8 cellular contexts compared by ENCODE assay signal in genomic region chr6:26224547-26224912, GRCh38.
DNase-seq lines count a peak whose midpoint lies in the region; ATAC-seq, FAIRE-seq and TF ChIP-seq lines count a peak whose summit lies in the region.

No MANE protein-coding gene starts in this region.

- H3K4me3 ChIP-seq in DOHH2 (ENCODE audit: low read length) (peak overlapping the region; percentile 71), adrenal gland (peak overlapping the region in 2 of 4 donors; percentile 63 to 66), iPS-15b (ENCODE audit: low read depth, low read length) (peak overlapping the region; percentile 61), skin epidermis (peak overlapping the region; percentile 31 to 56 (median 40))

- H3K9ac ChIP-seq in iPS-15b (ENCODE audit: low read depth, low read length): peak overlapping the region; percentile 89

- no peaks in the 10 kb centered on the region for H4K20me1 ChIP-seq in DOHH2 (ENCODE audit: control insufficient read depth, insufficient read depth, low read depth, low read length)

- peaks cover 17% of the 10 kb centered on the region for H3K79me2 ChIP-seq in DOHH2 (ENCODE audit: control insufficient read depth, low read length)

- H3K9me2 ChIP-seq in DOHH2 (replicated peaks; ENCODE audit: control insufficient read depth, low read length): no peaks in the 10 kb centered on the region

- no peak for DNase-seq in adrenal gland
- DNase-seq in GOT3 (lab: John Stamatoyannopoulos, UW): no peak
- DNase-seq in GM12892 (ENCODE audit: insufficient read length): no peak
- DNase-seq in ACHN: no peak

- FAIRE-seq in GM12892 (lab: Jason Lieb, UNC): no peak

- peak overlapping the region; percentile 86 for H3K27ac ChIP-seq in DOHH2 (ENCODE audit: low read depth, low read length)
- peak overlapping the region; percentile 64 to 94 (median 93) for H3K27ac ChIP-seq in adrenal gland
- peak overlapping the region in 20 of 21 experiments; percentile 61 to 95 (median 85) for H3K27ac ChIP-seq in skin epidermis

- intact Hi-C loops in adrenal gland (cut with DNase I): no loop called here

- no peak for TF ChIP-seq POLR2A in adrenal gland (IDR thresholded peaks at IDR 0.05)
- TF ChIP-seq POLR2A in GM12892 (IDR thresholded peaks at IDR 0.05; ENCODE audit: low read depth, low read length): no peak

- TF ChIP-seq CTCF in DOHH2 (IDR thresholded peaks at IDR 0.05; ENCODE audit: low read depth, low read length, poor library complexity, severe bottlenecking) (no peak), adrenal gland (IDR thresholded peaks at IDR 0.05) (no peak)

- no peak for ATAC-seq in GM19397 (IDR thresholded peaks at IDR 0.05; ENCODE audit: unreplicated experiment)

- H3K4me1 ChIP-seq in DOHH2 (ENCODE audit: control insufficient read depth, low read length) (peaks cover 61% of the 10 kb centered on the region), adrenal gland (replicated peaks in 1 of 2) (peaks cover 3 to 5% of the 10 kb centered on the region in 2 donors), iPS-15b (ENCODE audit: control insufficient read depth, insufficient read depth, low read length) (peaks cover 15% of the 10 kb centered on the region)

- H3K27me3 ChIP-seq in DOHH2 (ENCODE audit: control insufficient read depth, low read length): no peaks in the 10 kb centered on the region
- H3K27me3 ChIP-seq in adrenal gland: no peaks in the 10 kb centered on the region
- H3K27me3 ChIP-seq in iPS-15b (ENCODE audit: control insufficient read depth, insufficient read depth, low read length): no peaks in the 10 kb centered on the region

- 4 to 9% (median 6%) methylated on average over 6 of the region's 6 CpGs for WGBS in adrenal gland, 4 donors

- H3F3A ChIP-seq in DOHH2 (ENCODE audit: control insufficient read depth, insufficient read depth): peaks cover 25% of the 10 kb centered on the region

- peaks cover 6% of the 10 kb centered on the region; the same call in 1 of the 2 replicates for H3K9me3 ChIP-seq in DOHH2 (ENCODE audit: control insufficient read depth, insufficient read depth, low read length)
- no peaks in the 10 kb centered on the region for H3K9me3 ChIP-seq in adrenal gland (replicated peaks in 1 of 3)
- no peaks in the 10 kb centered on the region for H3K9me3 ChIP-seq in iPS-15b (ENCODE audit: control insufficient read depth, insufficient read depth, low read length)

- H3K36me3 ChIP-seq in DOHH2 (ENCODE audit: control insufficient read depth, low read length) (peaks cover 10% of the 10 kb centered on the region), adrenal gland (replicated peaks in 1 of 2) (no peaks in the 10 kb centered on the region), iPS-15b (ENCODE audit: control insufficient read depth, insufficient read depth, low read length) (no peaks in the 10 kb centered on the region)

- in situ Hi-C loops in ACHN (cut with HindIII; ENCODE audit: low pct_ligation_motif_present, low pct_unique_long_range_greater_than_20kb, low sequenced_read_pairs): no loop called here

- peak overlapping the region; percentile 75 for H3K4me2 ChIP-seq in DOHH2 (ENCODE audit: low read length)
